1 cellular context compared by ENCODE assay signal in genomic region chr14:75648066-75648838, GRCh38.
TF ChIP-seq lines count a peak whose summit lies in the region.

No MANE protein-coding gene starts in this region.

TF ChIP-seq in HepG2, 621 proteins besides CTCF, POLR2A, EP300 and RAD21 (continued from another document and continues in another):
- TF ChIP-seq ZMAT3 (CRISPR knock-in tag; conservative IDR thresholded peaks at IDR 0.05) (no peak; the same call in 1 of the 2 replicates), TCF7L2 (IDR thresholded peaks at IDR 0.05; ENCODE audit: low read depth, low read length) (peak; percentile 57; the same call in 1 of the 2 replicates), ZNF383 (CRISPR knock-in tag; IDR thresholded peaks at IDR 0.05; ENCODE audit: borderline replicate concordance) (no peak), CEBPG (CRISPR knock-in tag; IDR thresholded peaks at IDR 0.05) (peak; percentile 95), CBX5 (CRISPR knock-in tag; IDR thresholded peaks at IDR 0.05; ENCODE audit: borderline replicate concordance) (peak; percentile 89; the same call in 1 of the 2 replicates), MAZ (IDR thresholded peaks at IDR 0.05; ENCODE audit: borderline replicate concordance, low read depth, low read length) (no peak; the same call in 1 of the 2 replicates), MAZ (CRISPR knock-in tag; IDR thresholded peaks at IDR 0.05; ENCODE audit: low read depth) (peak; percentile 49; the same call in 1 of the 2 replicates), ZNF232 (CRISPR knock-in tag; IDR thresholded peaks at IDR 0.05; ENCODE audit: borderline replicate concordance) (peak; percentile 50; the same call in 1 of the 2 replicates), GMEB2 (CRISPR knock-in tag; IDR thresholded peaks at IDR 0.05; ENCODE audit: low read depth) (no peak), TFDP2 (CRISPR knock-in tag; IDR thresholded peaks at IDR 0.05) (peak; percentile 68), REST (IDR thresholded peaks at IDR 0.05; ENCODE audit: borderline replicate concordance in 1 of 2, low read depth in 1 of 2, low read length in 2 of 2) (no peak), SOX13 (IDR thresholded peaks at IDR 0.05) (peak; percentile 76), SOX13 (CRISPR knock-in tag; conservative IDR thresholded peaks at IDR 0.05 in 1 of 2, IDR thresholded peaks at IDR 0.05 in 1 of 2) (peak in 1 of 2 experiments; percentile 97; a peak in 2 of 4 replicates), RFXANK (CRISPR knock-in tag; IDR thresholded peaks at IDR 0.05) (0 out of 2 replicates have a peak, but pooled peaks have one; percentile 63), KLF16 (CRISPR knock-in tag; IDR thresholded peaks at IDR 0.05) (peak in 1 of 2 experiments; percentile 94; a peak in 2 of 4 replicates), ASH2L (IDR thresholded peaks at IDR 0.05; ENCODE audit: insufficient read length, low read depth, low read length) (peak; percentile 73), SP2 (CRISPR knock-in tag; IDR thresholded peaks at IDR 0.05) (no peak; the same call in 1 of the 2 replicates), ZNF816 (CRISPR knock-in tag; IDR thresholded peaks at IDR 0.05; ENCODE audit: borderline replicate concordance) (no peak), KLF11 (CRISPR knock-in tag; IDR thresholded peaks at IDR 0.05) (peak; percentile 94), SCMH1 (CRISPR knock-in tag; IDR thresholded peaks at IDR 0.05; ENCODE audit: borderline replicate concordance) (no peak), PLRG1 (conservative IDR thresholded peaks at IDR 0.05) (no peak), MAFF (IDR thresholded peaks at IDR 0.05; ENCODE audit: low read depth, low read length) (peak; percentile 28; the same call in 1 of the 2 replicates), HNF4A (CRISPR knock-in tag; IDR thresholded peaks at IDR 0.05) (peak; percentile 95), NR3C1 (CRISPR knock-in tag; IDR thresholded peaks at IDR 0.05) (no peak), ZHX2 (IDR thresholded peaks at IDR 0.05; ENCODE audit: low read depth) (peak; percentile 30; the same call in 1 of the 2 replicates), ZHX2 (CRISPR knock-in tag; IDR thresholded peaks at IDR 0.05; ENCODE audit: borderline replicate concordance) (no peak), ZNF619 (CRISPR knock-in tag; IDR thresholded peaks at IDR 0.05) (no peak), ZNF598 (CRISPR knock-in tag; IDR thresholded peaks at IDR 0.05; ENCODE audit: borderline replicate concordance) (no peak), SMARCC2 (IDR thresholded peaks at IDR 0.05) (no peak), ZNF562 (CRISPR knock-in tag; IDR thresholded peaks at IDR 0.05; ENCODE audit: borderline replicate concordance) (no peak), MBNL3 (CRISPR knock-in tag; conservative IDR thresholded peaks at IDR 0.05) (no peak), ZNF629 (CRISPR knock-in tag; conservative IDR thresholded peaks at IDR 0.05) (no peak; the same call in 1 of the 2 replicates), CEBPB (IDR thresholded peaks at IDR 0.05; ENCODE audit: borderline replicate concordance, low read depth, low read length) (peak; percentile 86), JARID2 (CRISPR knock-in tag; IDR thresholded peaks at IDR 0.05; ENCODE audit: insufficient replicate concordance) (no peak), HNF4G (IDR thresholded peaks at IDR 0.05; ENCODE audit: borderline replicate concordance, low read depth, low read length) (peak; percentile 78), HNF4G (CRISPR knock-in tag; IDR thresholded peaks at IDR 0.05; ENCODE audit: borderline replicate concordance, low read depth) (peak; percentile 81; the same call in 1 of the 2 replicates), SMYD3 (CRISPR knock-in tag; IDR thresholded peaks at IDR 0.05) (0 out of 2 replicates have a peak, but pooled peaks have one; percentile 79), ARNT (IDR thresholded peaks at IDR 0.05) (no peak), EED (CRISPR knock-in tag; IDR thresholded peaks at IDR 0.05) (no peak), ZNF547 (CRISPR knock-in tag; IDR thresholded peaks at IDR 0.05) (no peak), CBX1 (IDR thresholded peaks at IDR 0.05; ENCODE audit: low read depth) (peak; percentile 67), ZC3H4 (CRISPR knock-in tag; IDR thresholded peaks at IDR 0.05; ENCODE audit: borderline replicate concordance) (no peak), ARNT2 (CRISPR knock-in tag; IDR thresholded peaks at IDR 0.05; ENCODE audit: low read depth) (no peak), NBN (conservative IDR thresholded peaks at IDR 0.05) (no peak), ZNF891 (CRISPR knock-in tag; IDR thresholded peaks at IDR 0.05) (no peak), MXD1 (CRISPR knock-in tag; IDR thresholded peaks at IDR 0.05) (no peak; the same call in 1 of the 2 replicates), HBP1 (CRISPR knock-in tag; IDR thresholded peaks at IDR 0.05; ENCODE audit: low read depth) (peak; percentile 90; the same call in 1 of the 2 replicates), SMAD3 (CRISPR knock-in tag; IDR thresholded peaks at IDR 0.05) (peak; percentile 96), ZNF713 (CRISPR knock-in tag; IDR thresholded peaks at IDR 0.05) (no peak), TRIM22 (IDR thresholded peaks at IDR 0.05) (no peak), ZKSCAN5 (CRISPR knock-in tag; IDR thresholded peaks at IDR 0.05) (no peak), ZNF674 (CRISPR knock-in tag; IDR thresholded peaks at IDR 0.05; ENCODE audit: low read depth) (no peak), ZNF101 (CRISPR knock-in tag; IDR thresholded peaks at IDR 0.05; ENCODE audit: borderline replicate concordance, low read depth) (no peak), SRSF1 (optimal IDR thresholded peaks at IDR 0.05; ENCODE audit: low read depth, low read length) (no peak), KAT7 (CRISPR knock-in tag; IDR thresholded peaks at IDR 0.05; ENCODE audit: borderline replicate concordance) (no peak), HOXA7 (CRISPR knock-in tag; IDR thresholded peaks at IDR 0.05) (no peak), POGZ (CRISPR knock-in tag; IDR thresholded peaks at IDR 0.05) (peak; percentile 87), ZNF337 (CRISPR knock-in tag; IDR thresholded peaks at IDR 0.05; ENCODE audit: borderline replicate concordance, low read depth) (no peak), PHF8 (CRISPR knock-in tag; IDR thresholded peaks at IDR 0.05) (peak; percentile 21; the same call in 1 of the 2 replicates), HES4 (CRISPR knock-in tag; IDR thresholded peaks at IDR 0.05; ENCODE audit: borderline replicate concordance) (no peak)
